1 cellular context compared by ENCODE assay signal in the genomic region with DNA sequence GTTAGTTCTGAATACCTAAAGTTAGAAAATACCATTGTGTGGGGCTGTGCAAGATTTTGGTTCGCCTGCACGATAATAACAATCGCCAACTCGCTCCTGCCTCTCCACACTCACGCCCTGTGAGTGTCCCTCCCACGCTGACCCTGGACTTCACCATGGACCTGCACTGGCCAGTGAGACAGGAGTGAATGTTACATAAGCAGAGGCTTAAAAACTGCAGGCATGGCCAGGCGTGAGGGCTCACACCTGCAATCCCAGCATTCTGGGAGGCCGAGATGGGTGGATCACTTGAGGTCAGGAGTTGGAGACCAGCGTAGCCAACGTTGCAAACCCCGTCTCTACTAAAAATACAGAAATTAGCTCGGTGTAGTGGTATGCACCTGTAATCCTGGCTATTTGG.
TF ChIP-seq lines count a peak whose summit lies in the region.

No MANE protein-coding gene starts in this region.

TF ChIP-seq in GM23338, 12 proteins besides CTCF, POLR2A, EP300 and RAD21 (continued from another document):
- TF ChIP-seq, protein P1, sequence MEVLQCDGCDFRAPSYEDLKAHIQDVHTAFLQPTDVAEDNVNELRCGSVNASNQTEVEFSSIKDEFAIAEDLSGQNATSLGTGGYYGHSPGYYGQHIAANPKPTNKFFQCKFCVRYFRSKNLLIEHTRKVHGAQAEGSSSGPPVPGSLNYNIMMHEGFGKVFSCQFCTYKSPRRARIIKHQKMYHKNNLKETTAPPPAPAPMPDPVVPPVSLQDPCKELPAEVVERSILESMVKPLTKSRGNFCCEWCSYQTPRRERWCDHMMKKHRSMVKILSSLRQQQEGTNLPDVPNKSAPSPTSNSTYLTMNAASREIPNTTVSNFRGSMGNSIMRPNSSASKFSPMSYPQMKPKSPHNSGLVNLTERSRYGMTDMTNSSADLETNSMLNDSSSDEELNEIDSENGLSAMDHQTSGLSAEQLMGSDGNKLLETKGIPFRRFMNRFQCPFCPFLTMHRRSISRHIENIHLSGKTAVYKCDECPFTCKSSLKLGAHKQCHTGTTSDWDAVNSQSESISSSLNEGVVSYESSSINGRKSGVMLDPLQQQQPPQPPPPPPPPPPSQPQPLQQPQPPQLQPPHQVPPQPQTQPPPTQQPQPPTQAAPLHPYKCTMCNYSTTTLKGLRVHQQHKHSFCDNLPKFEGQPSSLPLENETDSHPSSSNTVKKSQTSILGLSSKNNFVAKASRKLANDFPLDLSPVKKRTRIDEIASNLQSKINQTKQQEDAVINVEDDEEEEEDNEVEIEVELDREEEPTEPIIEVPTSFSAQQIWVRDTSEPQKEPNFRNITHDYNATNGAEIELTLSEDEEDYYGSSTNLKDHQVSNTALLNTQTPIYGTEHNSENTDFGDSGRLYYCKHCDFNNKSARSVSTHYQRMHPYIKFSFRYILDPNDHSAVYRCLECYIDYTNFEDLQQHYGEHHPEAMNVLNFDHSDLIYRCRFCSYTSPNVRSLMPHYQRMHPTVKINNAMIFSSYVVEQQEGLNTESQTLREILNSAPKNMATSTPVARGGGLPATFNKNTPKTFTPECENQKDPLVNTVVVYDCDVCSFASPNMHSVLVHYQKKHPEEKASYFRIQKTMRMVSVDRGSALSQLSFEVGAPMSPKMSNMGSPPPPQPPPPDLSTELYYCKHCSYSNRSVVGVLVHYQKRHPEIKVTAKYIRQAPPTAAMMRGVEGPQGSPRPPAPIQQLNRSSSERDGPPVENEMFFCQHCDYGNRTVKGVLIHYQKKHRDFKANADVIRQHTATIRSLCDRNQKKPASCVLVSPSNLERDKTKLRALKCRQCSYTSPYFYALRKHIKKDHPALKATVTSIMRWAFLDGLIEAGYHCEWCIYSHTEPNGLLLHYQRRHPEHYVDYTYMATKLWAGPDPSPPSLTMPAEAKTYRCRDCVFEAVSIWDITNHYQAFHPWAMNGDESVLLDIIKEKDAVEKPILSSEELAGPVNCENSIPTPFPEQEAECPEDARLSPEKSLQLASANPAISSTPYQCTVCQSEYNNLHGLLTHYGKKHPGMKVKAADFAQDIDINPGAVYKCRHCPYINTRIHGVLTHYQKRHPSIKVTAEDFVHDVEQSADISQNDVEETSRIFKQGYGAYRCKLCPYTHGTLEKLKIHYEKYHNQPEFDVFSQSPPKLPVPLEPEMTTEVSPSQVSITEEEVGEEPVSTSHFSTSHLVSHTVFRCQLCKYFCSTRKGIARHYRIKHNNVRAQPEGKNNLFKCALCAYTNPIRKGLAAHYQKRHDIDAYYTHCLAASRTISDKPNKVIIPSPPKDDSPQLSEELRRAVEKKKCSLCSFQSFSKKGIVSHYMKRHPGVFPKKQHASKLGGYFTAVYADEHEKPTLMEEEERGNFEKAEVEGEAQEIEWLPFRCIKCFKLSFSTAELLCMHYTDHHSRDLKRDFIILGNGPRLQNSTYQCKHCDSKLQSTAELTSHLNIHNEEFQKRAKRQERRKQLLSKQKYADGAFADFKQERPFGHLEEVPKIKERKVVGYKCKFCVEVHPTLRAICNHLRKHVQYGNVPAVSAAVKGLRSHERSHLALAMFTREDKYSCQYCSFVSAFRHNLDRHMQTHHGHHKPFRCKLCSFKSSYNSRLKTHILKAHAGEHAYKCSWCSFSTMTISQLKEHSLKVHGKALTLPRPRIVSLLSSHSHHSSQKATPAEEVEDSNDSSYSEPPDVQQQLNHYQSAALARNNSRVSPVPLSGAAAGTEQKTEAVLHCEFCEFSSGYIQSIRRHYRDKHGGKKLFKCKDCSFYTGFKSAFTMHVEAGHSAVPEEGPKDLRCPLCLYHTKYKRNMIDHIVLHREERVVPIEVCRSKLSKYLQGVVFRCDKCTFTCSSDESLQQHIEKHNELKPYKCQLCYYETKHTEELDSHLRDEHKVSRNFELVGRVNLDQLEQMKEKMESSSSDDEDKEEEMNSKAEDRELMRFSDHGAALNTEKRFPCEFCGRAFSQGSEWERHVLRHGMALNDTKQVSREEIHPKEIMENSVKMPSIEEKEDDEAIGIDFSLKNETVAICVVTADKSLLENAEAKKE (CRISPR knock-in tag; IDR thresholded peaks at IDR 0.05) = no peak
- no peak for TF ChIP-seq ZNF331 (CRISPR knock-in tag; IDR thresholded peaks at IDR 0.05; ENCODE audit: low read depth)
- no peak for TF ChIP-seq CREB1 (CRISPR knock-in tag; IDR thresholded peaks at IDR 0.05; ENCODE audit: low read depth)
- no peak for TF ChIP-seq EZH2phosphoT487 (IDR thresholded peaks at IDR 0.05; ENCODE audit: unreplicated experiment)
- TF ChIP-seq, protein P2, sequence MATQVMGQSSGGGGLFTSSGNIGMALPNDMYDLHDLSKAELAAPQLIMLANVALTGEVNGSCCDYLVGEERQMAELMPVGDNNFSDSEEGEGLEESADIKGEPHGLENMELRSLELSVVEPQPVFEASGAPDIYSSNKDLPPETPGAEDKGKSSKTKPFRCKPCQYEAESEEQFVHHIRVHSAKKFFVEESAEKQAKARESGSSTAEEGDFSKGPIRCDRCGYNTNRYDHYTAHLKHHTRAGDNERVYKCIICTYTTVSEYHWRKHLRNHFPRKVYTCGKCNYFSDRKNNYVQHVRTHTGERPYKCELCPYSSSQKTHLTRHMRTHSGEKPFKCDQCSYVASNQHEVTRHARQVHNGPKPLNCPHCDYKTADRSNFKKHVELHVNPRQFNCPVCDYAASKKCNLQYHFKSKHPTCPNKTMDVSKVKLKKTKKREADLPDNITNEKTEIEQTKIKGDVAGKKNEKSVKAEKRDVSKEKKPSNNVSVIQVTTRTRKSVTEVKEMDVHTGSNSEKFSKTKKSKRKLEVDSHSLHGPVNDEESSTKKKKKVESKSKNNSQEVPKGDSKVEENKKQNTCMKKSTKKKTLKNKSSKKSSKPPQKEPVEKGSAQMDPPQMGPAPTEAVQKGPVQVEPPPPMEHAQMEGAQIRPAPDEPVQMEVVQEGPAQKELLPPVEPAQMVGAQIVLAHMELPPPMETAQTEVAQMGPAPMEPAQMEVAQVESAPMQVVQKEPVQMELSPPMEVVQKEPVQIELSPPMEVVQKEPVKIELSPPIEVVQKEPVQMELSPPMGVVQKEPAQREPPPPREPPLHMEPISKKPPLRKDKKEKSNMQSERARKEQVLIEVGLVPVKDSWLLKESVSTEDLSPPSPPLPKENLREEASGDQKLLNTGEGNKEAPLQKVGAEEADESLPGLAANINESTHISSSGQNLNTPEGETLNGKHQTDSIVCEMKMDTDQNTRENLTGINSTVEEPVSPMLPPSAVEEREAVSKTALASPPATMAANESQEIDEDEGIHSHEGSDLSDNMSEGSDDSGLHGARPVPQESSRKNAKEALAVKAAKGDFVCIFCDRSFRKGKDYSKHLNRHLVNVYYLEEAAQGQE (IDR thresholded peaks at IDR 0.05; ENCODE audit: unreplicated experiment) = no peak
- no peak for TF ChIP-seq NANOG (IDR thresholded peaks at IDR 0.05; ENCODE audit: borderline replicate concordance)
- TF ChIP-seq STAT1 (IDR thresholded peaks at IDR 0.05; ENCODE audit: unreplicated experiment) = no peak
- TF ChIP-seq POLR2AphosphoS5 (IDR thresholded peaks at IDR 0.05; ENCODE audit: low read depth) = no peak
